Comparison of ENCODE assay signal across 23 cellular contexts in the genomic region with DNA sequence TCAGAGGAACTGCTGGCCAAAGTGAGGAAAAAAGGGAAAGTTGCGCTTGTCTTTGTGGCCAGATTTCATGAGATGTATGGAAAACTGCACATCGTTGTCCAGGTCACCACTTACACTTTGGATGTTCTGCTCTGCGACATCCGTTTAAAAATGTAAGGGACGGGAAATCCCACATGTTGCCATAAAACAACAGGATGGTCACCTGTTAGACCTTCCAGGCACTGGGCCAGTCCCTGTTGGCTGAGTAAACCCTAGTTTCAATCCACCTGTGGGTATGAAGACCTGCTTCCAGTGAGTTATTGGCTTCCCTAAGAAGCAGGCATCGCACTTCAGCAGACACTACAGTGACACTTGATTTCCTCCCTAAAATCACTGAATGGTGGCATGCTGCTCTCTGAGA. TPM values are rescaled to one million over a fixed set of nuclear protein-coding genes. Genes with fewer than 3 reads are reported as not detected.
"Had no signal": no experiment of that assay in that cellular context is flagged by ENCODE, and none has a peak within 500 bp of the region (broad histone marks: within the 10 kb centered on the region; RNA-seq: fewer than 3 reads in every experiment).

No MANE protein-coding gene starts in this region.

- H3K4me3 ChIP-seq: esophagus squamous epithelium, gastroesophageal sphincter, left ventricle myocardium inferior, lower lobe of right lung, neural progenitor cell, pancreas, stomach, thoracic aorta, transverse colon had no signal

- H3K36me3 ChIP-seq: esophagus squamous epithelium, gastroesophageal sphincter, left ventricle myocardium inferior, lower lobe of right lung, neural progenitor cell, pancreas, stomach, thoracic aorta, transverse colon had no signal

- H3K9ac ChIP-seq: neural progenitor cell had no signal

- H3K4me2 ChIP-seq: neural progenitor cell had no signal

- H2AFZ ChIP-seq: neural progenitor cell had no signal

- H3K27me3 ChIP-seq: esophagus squamous epithelium, gastroesophageal sphincter, stomach, transverse colon had no signal

- H3K9me3 ChIP-seq: esophagus squamous epithelium, gastroesophageal sphincter, left ventricle myocardium inferior, lower lobe of right lung, pancreas, stomach, thoracic aorta, transverse colon had no signal

- DNase-seq: dermis blood vessel endothelial cell; esophagus squamous epithelium; foreskin fibroblast; glutamatergic neuron; immature natural killer cell; kidney; left cardiac atrium; left ventricle myocardium inferior; lower lobe of right lung; natural killer cell; nucleus accumbens; pancreas; right cardiac atrium; small intestine; stimulated activated CD4-positive, alpha-beta T cell treated with anti-CD3 and anti-CD28 coated beads, Interleukin-12 subunit alpha, Interleukin-12 subunit beta, amount 100 ng/mL, for 4 hours; stimulated activated naive CD4-positive, alpha-beta T cell; stomach; substantia nigra; transverse colon had no signal

- H3K27ac ChIP-seq: esophagus squamous epithelium, gastroesophageal sphincter, left ventricle myocardium inferior, lower lobe of right lung, neural progenitor cell, pancreas, stomach, thoracic aorta, transverse colon had no signal

- ATAC-seq: gastroesophageal sphincter, left cardiac atrium, lower lobe of right lung, natural killer cell, pancreas, right cardiac atrium had no signal

- H3K4me1 ChIP-seq: neural progenitor cell had no signal

RNA-seq across cellular contexts. Expression of gene ANKRD22, which starts 25.7 kb away (rescaled TPM):
- total RNA-seq: dermis blood vessel endothelial cell, left cardiac atrium, left ventricle myocardium inferior, natural killer cell, progenitor cell of endocrine pancreas, thoracic aorta had no signal
- polyA plus RNA-seq: right cardiac atrium had no signal
